ENCODE assay signal across 1 cellular context in the genomic region with DNA sequence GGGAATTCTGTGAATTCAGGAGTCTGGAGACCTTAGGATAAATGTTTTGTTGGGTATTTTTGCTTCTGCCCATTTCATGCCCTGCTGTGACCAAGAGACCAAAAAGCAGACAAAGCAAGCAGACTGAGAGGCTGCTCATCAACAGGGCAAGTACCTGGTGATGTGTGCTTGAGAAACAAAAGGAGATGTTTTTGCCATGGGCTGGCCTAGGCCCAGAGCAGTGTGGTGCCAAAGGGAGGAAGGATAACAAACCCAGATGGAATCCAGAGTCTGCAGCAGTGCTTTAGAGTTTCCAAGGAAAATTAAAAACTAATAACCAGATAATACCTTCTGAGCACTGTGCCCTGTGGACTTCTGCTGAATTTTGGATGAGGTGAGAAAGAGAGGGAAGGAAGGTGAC.
TF ChIP-seq lines count a peak whose summit lies in the region.

No MANE protein-coding gene starts in this region.

TF ChIP-seq in GM23338, 12 proteins besides CTCF, POLR2A, EP300 and RAD21 (continued from another document):
- TF ChIP-seq, protein P1, sequence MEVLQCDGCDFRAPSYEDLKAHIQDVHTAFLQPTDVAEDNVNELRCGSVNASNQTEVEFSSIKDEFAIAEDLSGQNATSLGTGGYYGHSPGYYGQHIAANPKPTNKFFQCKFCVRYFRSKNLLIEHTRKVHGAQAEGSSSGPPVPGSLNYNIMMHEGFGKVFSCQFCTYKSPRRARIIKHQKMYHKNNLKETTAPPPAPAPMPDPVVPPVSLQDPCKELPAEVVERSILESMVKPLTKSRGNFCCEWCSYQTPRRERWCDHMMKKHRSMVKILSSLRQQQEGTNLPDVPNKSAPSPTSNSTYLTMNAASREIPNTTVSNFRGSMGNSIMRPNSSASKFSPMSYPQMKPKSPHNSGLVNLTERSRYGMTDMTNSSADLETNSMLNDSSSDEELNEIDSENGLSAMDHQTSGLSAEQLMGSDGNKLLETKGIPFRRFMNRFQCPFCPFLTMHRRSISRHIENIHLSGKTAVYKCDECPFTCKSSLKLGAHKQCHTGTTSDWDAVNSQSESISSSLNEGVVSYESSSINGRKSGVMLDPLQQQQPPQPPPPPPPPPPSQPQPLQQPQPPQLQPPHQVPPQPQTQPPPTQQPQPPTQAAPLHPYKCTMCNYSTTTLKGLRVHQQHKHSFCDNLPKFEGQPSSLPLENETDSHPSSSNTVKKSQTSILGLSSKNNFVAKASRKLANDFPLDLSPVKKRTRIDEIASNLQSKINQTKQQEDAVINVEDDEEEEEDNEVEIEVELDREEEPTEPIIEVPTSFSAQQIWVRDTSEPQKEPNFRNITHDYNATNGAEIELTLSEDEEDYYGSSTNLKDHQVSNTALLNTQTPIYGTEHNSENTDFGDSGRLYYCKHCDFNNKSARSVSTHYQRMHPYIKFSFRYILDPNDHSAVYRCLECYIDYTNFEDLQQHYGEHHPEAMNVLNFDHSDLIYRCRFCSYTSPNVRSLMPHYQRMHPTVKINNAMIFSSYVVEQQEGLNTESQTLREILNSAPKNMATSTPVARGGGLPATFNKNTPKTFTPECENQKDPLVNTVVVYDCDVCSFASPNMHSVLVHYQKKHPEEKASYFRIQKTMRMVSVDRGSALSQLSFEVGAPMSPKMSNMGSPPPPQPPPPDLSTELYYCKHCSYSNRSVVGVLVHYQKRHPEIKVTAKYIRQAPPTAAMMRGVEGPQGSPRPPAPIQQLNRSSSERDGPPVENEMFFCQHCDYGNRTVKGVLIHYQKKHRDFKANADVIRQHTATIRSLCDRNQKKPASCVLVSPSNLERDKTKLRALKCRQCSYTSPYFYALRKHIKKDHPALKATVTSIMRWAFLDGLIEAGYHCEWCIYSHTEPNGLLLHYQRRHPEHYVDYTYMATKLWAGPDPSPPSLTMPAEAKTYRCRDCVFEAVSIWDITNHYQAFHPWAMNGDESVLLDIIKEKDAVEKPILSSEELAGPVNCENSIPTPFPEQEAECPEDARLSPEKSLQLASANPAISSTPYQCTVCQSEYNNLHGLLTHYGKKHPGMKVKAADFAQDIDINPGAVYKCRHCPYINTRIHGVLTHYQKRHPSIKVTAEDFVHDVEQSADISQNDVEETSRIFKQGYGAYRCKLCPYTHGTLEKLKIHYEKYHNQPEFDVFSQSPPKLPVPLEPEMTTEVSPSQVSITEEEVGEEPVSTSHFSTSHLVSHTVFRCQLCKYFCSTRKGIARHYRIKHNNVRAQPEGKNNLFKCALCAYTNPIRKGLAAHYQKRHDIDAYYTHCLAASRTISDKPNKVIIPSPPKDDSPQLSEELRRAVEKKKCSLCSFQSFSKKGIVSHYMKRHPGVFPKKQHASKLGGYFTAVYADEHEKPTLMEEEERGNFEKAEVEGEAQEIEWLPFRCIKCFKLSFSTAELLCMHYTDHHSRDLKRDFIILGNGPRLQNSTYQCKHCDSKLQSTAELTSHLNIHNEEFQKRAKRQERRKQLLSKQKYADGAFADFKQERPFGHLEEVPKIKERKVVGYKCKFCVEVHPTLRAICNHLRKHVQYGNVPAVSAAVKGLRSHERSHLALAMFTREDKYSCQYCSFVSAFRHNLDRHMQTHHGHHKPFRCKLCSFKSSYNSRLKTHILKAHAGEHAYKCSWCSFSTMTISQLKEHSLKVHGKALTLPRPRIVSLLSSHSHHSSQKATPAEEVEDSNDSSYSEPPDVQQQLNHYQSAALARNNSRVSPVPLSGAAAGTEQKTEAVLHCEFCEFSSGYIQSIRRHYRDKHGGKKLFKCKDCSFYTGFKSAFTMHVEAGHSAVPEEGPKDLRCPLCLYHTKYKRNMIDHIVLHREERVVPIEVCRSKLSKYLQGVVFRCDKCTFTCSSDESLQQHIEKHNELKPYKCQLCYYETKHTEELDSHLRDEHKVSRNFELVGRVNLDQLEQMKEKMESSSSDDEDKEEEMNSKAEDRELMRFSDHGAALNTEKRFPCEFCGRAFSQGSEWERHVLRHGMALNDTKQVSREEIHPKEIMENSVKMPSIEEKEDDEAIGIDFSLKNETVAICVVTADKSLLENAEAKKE (CRISPR knock-in tag; IDR thresholded peaks at IDR 0.05): no peak
- TF ChIP-seq ZNF114 (CRISPR knock-in tag; IDR thresholded peaks at IDR 0.05): no peak
